ENCODE assay signal across 9 cellular contexts in genomic region chr12:6160049-6160649, GRCh38. TPM values are rescaled to one million over a fixed set of nuclear protein-coding genes. Genes with fewer than 3 reads are reported as not detected.
DNase-seq lines count a peak whose midpoint lies in the region; ATAC-seq, FAIRE-seq and TF ChIP-seq lines count a peak whose summit lies in the region.
"Not testable (repeated sequence)": the region's sequence is repeated elsewhere in the genome, so short reads cannot be mapped to it uniquely, and the experiment has no call there.
"Had no signal": no experiment of that assay in that cellular context is flagged by ENCODE, and none has a peak within 500 bp of the region (broad histone marks: within the 10 kb centered on the region; RNA-seq: fewer than 3 reads in every experiment).

No MANE protein-coding gene starts in this region.

- not testable (repeated sequence) for H3K9ac ChIP-seq in BLaER1 treated with 17β-estradiol and CSF1 and Interleukin-3, amounts not matched to agents 10 nM and 100 nM; IMR-90 (ENCODE audit: low read depth, low read length); H1 (replicated peaks in 1 of 4; ENCODE audit: extremely low read depth in 1 of 4, low read depth in 3 of 4, low read length in 3 of 4); neural progenitor cell

- intact Hi-C loops in IMR-90 (cut with micrococcal nuclease); spleen (cut with DNase I; ENCODE audit: low total_unique reads): not testable (repeated sequence)
- intact Hi-C loops in heart right ventricle (cut with DNase I) = loop anchor here in 1 of 10 donors (10.0 kb wide), 1 partner anchor 85 kb away; no protein-coding TSS in a partner anchor

- peak overlapping the region; percentile 91; the same call in 1 of the 2 replicates for H2AK5ac ChIP-seq in IMR-90 (ENCODE audit: low read depth, low read length)
- not testable (repeated sequence) for H2AK5ac ChIP-seq in H1 (ENCODE audit: low read depth, low read length)

- H3K79me2 ChIP-seq in H1 (ENCODE audit: control insufficient read depth in 1 of 2, insufficient read depth in 2 of 2, low read length in 2 of 2); neural progenitor cell (ENCODE audit: low read depth): not testable (repeated sequence)

- not testable (repeated sequence) for H3K36me3 Mint-ChIP-seq in activated T-helper 17 cell treated with anti-CD3 and anti-CD28 coated beads, Interleukin-2, amount 50 U/mL, for 72 hours (ENCODE audit: low read depth); neural progenitor cell

- not testable (repeated sequence) for H2AFZ ChIP-seq in IMR-90 (replicated peaks; ENCODE audit: low read length, poor library complexity); H1 (ENCODE audit: low read length); neural progenitor cell (replicated peaks)

- CTCF ChIA-PET in IMR-90 (lab: Yijun Ruan, JAX) = not testable (repeated sequence)
- CTCF ChIA-PET in H1 (lab: Charles Lee; ENCODE audit: partially characterized antibody) = interaction anchor here (0.6 to 2.7 kb wide), 11 partner anchors 15 to 127 kb away, joined by 3 to 8 read pairs (median 3); no protein-coding TSS in a partner anchor

- H3K27ac Mint-ChIP-seq in activated T-helper 17 cell treated with anti-CD3 and anti-CD28 coated beads, Interleukin-2, amount 50 U/mL, for 72 hours = peak overlapping the region; percentile 46
- H3K27ac Mint-ChIP-seq in neural progenitor cell = peak overlapping the region; percentile 95

- H3K23me2 ChIP-seq in H1 (ENCODE audit: low read depth, low read length) = not testable (repeated sequence)

- not testable (repeated sequence) for H4K91ac ChIP-seq in IMR-90 (ENCODE audit: insufficient read depth, low read depth, low read length); H1 (replicated peaks; ENCODE audit: insufficient read length, low read length)

- BruUV-seq in IMR-90 (replicated peaks; lab: Mats Ljungman, UMichigan) = not testable (repeated sequence)

- H3K4me2 ChIP-seq in BLaER1 treated with 17β-estradiol and CSF1 and Interleukin-3, amounts not matched to agents 10 nM and 100 nM = peak overlapping the region in 8 of 11 experiments; percentile 15 to 58 (median 48); a peak in 10 of 22 replicates
- H3K4me2 ChIP-seq in IMR-90 (ENCODE audit: low read depth, low read length); H1 (ENCODE audit: insufficient read depth in 1 of 2, low read depth in 2 of 2, low read length in 2 of 2); neural progenitor cell: not testable (repeated sequence)

- not testable (repeated sequence) for FAIRE-seq in H1 (lab: Jason Lieb, UNC)

- H4K8ac ChIP-seq in IMR-90 (ENCODE audit: low read depth in 2 of 2, low read length in 2 of 2) = not testable (repeated sequence)
- peak overlapping the region; percentile 57; the same call in 1 of the 2 replicates for H4K8ac ChIP-seq in H1 (ENCODE audit: extremely low read depth, insufficient read depth, low read length)

- not testable (repeated sequence) for H3K79me1 ChIP-seq in IMR-90 (ENCODE audit: low read depth in 1 of 2, low read length in 2 of 2); H1 (ENCODE audit: low read depth, low read length)

- H3K27me3 ChIP-seq in BLaER1 treated with 17β-estradiol and CSF1 and Interleukin-3, amounts not matched to agents 10 nM and 100 nM; IMR-90 (ENCODE audit: control insufficient read depth, insufficient read depth, low read length); H1 (replicated peaks in 1 of 4; ENCODE audit: control insufficient read depth in 3 of 4, extremely low read depth in 1 of 4, insufficient read depth in 3 of 4, low read length in 3 of 4); neural progenitor cell; spleen (replicated peaks in 1 of 7): not testable (repeated sequence)
- H3K27me3 ChIP-seq in heart right ventricle = peaks cover 0 to 16% (median 0%) of the 10 kb centered on the region in 7 donors

- dilution Hi-C loops in IMR-90 (cut with HindIII; ENCODE audit: low sequenced_read_pairs, unreplicated experiment) = not testable (repeated sequence)

- not testable (repeated sequence) for H3F3A ChIP-seq in neural progenitor cell (ENCODE audit: low read depth)

- not testable (repeated sequence) for TF ChIP-seq POLR2A in IMR-90 (IDR thresholded peaks at IDR 0.05; ENCODE audit: low read depth, low read length); H1 (IDR thresholded peaks at IDR 0.05; ENCODE audit: control extremely low read depth in 1 of 2, low read depth in 2 of 2, low read length in 2 of 2); spleen (IDR thresholded peaks at IDR 0.05)

- peak overlapping the region; percentile 90; the same call in 2 of the 3 replicates for H2BK15ac ChIP-seq in IMR-90 (ENCODE audit: low read depth, low read length)
- not testable (repeated sequence) for H2BK15ac ChIP-seq in H1 (ENCODE audit: low read length)

- H3K14ac ChIP-seq in IMR-90 (replicated peaks; ENCODE audit: low read depth, low read length) = 0 out of 2 replicates have a peak overlapping the region, but pooled peaks have one; percentile 45
- not testable (repeated sequence) for H3K14ac ChIP-seq in H1 (ENCODE audit: insufficient read length)

- H3K9me3 ChIP-seq in BLaER1 treated with 17β-estradiol and CSF1 and Interleukin-3, amounts not matched to agents 10 nM and 100 nM (replicated peaks in 1 of 11) = peaks cover 0 to 20% (median 10%) of the 10 kb centered on the region in 11 experiments; a peak in 15 of 22 replicates
- not testable (repeated sequence) for H3K9me3 ChIP-seq in IMR-90 (ENCODE audit: control insufficient read depth, insufficient read depth, low read length); H1 (ENCODE audit: insufficient read depth in 2 of 2, low read depth in 1 of 2, low read length in 1 of 2); heart right ventricle; neural progenitor cell (ENCODE audit: low read depth); spleen

- in situ Hi-C loops in IMR-90 (cut with MboI; ENCODE audit: low sequenced_read_pairs) = not testable (repeated sequence)

- not testable (repeated sequence) for ATAC-seq in IMR-90 (ENCODE audit: low read depth); activated T-helper 17 cell treated with anti-CD3 and anti-CD28 coated beads, Interleukin-2, amount 50 U/mL, for 72 hours (replicated peaks); heart right ventricle

- H3K9me1 ChIP-seq in IMR-90 (ENCODE audit: insufficient read depth, low read length) = peaks cover 15% of the 10 kb centered on the region

- H3K56ac ChIP-seq in IMR-90 (ENCODE audit: extremely low read depth, insufficient read depth, low read length); H1 (replicated peaks; ENCODE audit: insufficient read length, low read depth, low read length): not testable (repeated sequence)

- WGBS in IMR-90 (ENCODE audit: extremely low coverage in 2 of 2, insufficient read length in 1 of 2), 2 experiments = 97% methylated on average over 5 of the region's 19 CpGs; no CpG with 5 or more reads in 1 of the 2 experiments
- 92% methylated on average over 18 of the region's 19 CpGs; no CpG with 5 or more reads in 1 of the 2 experiments for WGBS in H1 (ENCODE audit: extremely low coverage in 1 of 2, insufficient coverage in 1 of 2, insufficient read length in 1 of 2, insufficient replicate concordance in 2 of 2, low coverage in 1 of 2, low lambda C conversion rate in 2 of 2, missing lambda C conversion rate in 1 of 2), 2 experiments
- WGBS in heart right ventricle, 2 donors = 86 to 92% methylated on average over 19 of the region's 19 CpGs
- WGBS in spleen, 5 donors = 68 to 80% (median 79%) methylated on average over 19 of the region's 19 CpGs

- TF ChIP-seq RAD21 in IMR-90 (IDR thresholded peaks at IDR 0.05; ENCODE audit: low read length); H1 (IDR thresholded peaks at IDR 0.05 in 1 of 2, conservative IDR thresholded peaks at IDR 0.05 in 1 of 2; ENCODE audit: low read depth in 2 of 2, low read length in 2 of 2): not testable (repeated sequence)

- POLR2A ChIA-PET in IMR-90 (lab: Charles Lee; ENCODE audit: unreplicated experiment) = not testable (repeated sequence)
- POLR2A ChIA-PET in H1 (lab: Charles Lee; ENCODE audit: partially characterized antibody) = interaction anchor here (1.1 to 1.5 kb wide), 2 partner anchors 27 to 114 kb away, joined by 3 read pairs; no protein-coding TSS in a partner anchor

- peaks cover 24 to 64% (median 47%) of the 10 kb centered on the region in 10 experiments for H3K4me1 ChIP-seq in BLaER1 treated with 17β-estradiol and CSF1 and Interleukin-3, amounts not matched to agents 10 nM and 100 nM
- H3K4me1 ChIP-seq in IMR-90 (ENCODE audit: control insufficient read depth, insufficient read depth, low read length) (peaks cover 15% of the 10 kb centered on the region), heart right ventricle (peaks cover under 1 to 52% (median 27%) of the 10 kb centered on the region in 9 donors)
- not testable (repeated sequence) for H3K4me1 ChIP-seq in H1 (replicated peaks in 1 of 4; ENCODE audit: control insufficient read depth in 3 of 4, insufficient read depth in 4 of 4, low read length in 3 of 4); neural progenitor cell; spleen

- not testable (repeated sequence) for H3K4me3 Mint-ChIP-seq in activated T-helper 17 cell treated with anti-CD3 and anti-CD28 coated beads, Interleukin-2, amount 50 U/mL, for 72 hours; neural progenitor cell

- not testable (repeated sequence) for H2BK5ac ChIP-seq in IMR-90 (ENCODE audit: low read depth, low read length, poor library complexity, severe bottlenecking); H1 (ENCODE audit: low read depth, low read length)

- not testable (repeated sequence) for TF ChIP-seq EP300 in H1 (IDR thresholded peaks at IDR 0.05; ENCODE audit: borderline replicate concordance in 1 of 2, low read depth in 2 of 2, low read length in 2 of 2)

- not testable (repeated sequence) for H3K4me3 ChIP-seq in BLaER1 treated with 17β-estradiol and CSF1 and Interleukin-3, amounts not matched to agents 10 nM and 100 nM; IMR-90 (ENCODE audit: insufficient read depth, low read depth, low read length); H1 (ENCODE audit: extremely low read depth in 1 of 4, insufficient read depth in 2 of 4, low read depth in 3 of 4, low read length in 4 of 4); heart right ventricle; neural progenitor cell; spleen

- H3K4ac ChIP-seq in IMR-90 (ENCODE audit: low read depth, low read length) = peak overlapping the region; percentile 92
- not testable (repeated sequence) for H3K4ac ChIP-seq in H1 (replicated peaks; ENCODE audit: insufficient read length, low read depth, low read length)

- not testable (repeated sequence) for DNase-seq in IMR-90; H1 (ENCODE audit: low read depth in 1 of 2, low spot score in 2 of 2); heart right ventricle; neural progenitor cell (ENCODE audit: low spot score)
- DNase-seq in mesenteric fat pad (ENCODE audit: low spot score) (peak; percentile 65), spleen (peak; percentile 24)

- H3K36me3 ChIP-seq in BLaER1 treated with 17β-estradiol and CSF1 and Interleukin-3, amounts not matched to agents 10 nM and 100 nM; IMR-90 (ENCODE audit: control insufficient read depth, insufficient read depth, low read length); H1 (ENCODE audit: control insufficient read depth in 2 of 4, insufficient read depth in 4 of 4, low read length in 3 of 4); heart right ventricle; neural progenitor cell; spleen: not testable (repeated sequence)

- not testable (repeated sequence) for H4K20me1 ChIP-seq in BLaER1 treated with 17β-estradiol and CSF1 and Interleukin-3, amounts not matched to agents 10 nM and 100 nM; IMR-90 (ENCODE audit: insufficient read depth, low read length); H1 (replicated peaks in 1 of 2; ENCODE audit: control insufficient read depth in 1 of 2, insufficient read depth in 2 of 2, low read length in 2 of 2); neural progenitor cell (ENCODE audit: low read depth)

- H3K27ac ChIP-seq in BLaER1 treated with 17β-estradiol and CSF1 and Interleukin-3, amounts not matched to agents 10 nM and 100 nM = peak overlapping the region in 4 of 11 experiments; percentile 15 to 44 (median 42); a peak in 6 of 22 replicates
- not testable (repeated sequence) for H3K27ac ChIP-seq in IMR-90 (ENCODE audit: insufficient read depth, low read length); H1 (ENCODE audit: low read depth, low read length); neural progenitor cell; spleen
- peak overlapping the region in 6 of 10 donors; percentile 32 to 77 (median 70) for H3K27ac ChIP-seq in heart right ventricle

- not testable (repeated sequence) for H3K4me1 Mint-ChIP-seq in activated T-helper 17 cell treated with anti-CD3 and anti-CD28 coated beads, Interleukin-2, amount 50 U/mL, for 72 hours
- H3K4me1 Mint-ChIP-seq in neural progenitor cell = peaks cover 18% of the 10 kb centered on the region

- peak overlapping the region; percentile 86; the same call in 1 of the 2 replicates for H2BK20ac ChIP-seq in IMR-90 (ENCODE audit: low read depth, low read length)
- H2BK20ac ChIP-seq in H1 (ENCODE audit: low read length) = not testable (repeated sequence)

- H2AK9ac ChIP-seq in IMR-90 (replicated peaks; ENCODE audit: low read depth, low read length, poor library complexity) = peak overlapping the region; percentile 1

- H3K18ac ChIP-seq in IMR-90 (ENCODE audit: low read depth, low read length); H1 (ENCODE audit: extremely low read depth, low read length): not testable (repeated sequence)

- TF ChIP-seq CTCF in IMR-90 (conservative IDR thresholded peaks at IDR 0.05; ENCODE audit: low read depth, low read length); H1 (IDR thresholded peaks at IDR 0.05; ENCODE audit: control extremely low read depth in 1 of 3, insufficient read depth in 1 of 3, low read depth in 1 of 3, low read length in 3 of 3); heart right ventricle (IDR thresholded peaks at IDR 0.05); neural progenitor cell (IDR thresholded peaks at IDR 0.05); spleen (IDR thresholded peaks at IDR 0.05 in 8 of 11, conservative IDR thresholded peaks at IDR 0.05 in 3 of 11): not testable (repeated sequence)

- H2BK120ac ChIP-seq in IMR-90 (ENCODE audit: low read depth, low read length) = peak overlapping the region; percentile 93; the same call in 1 of the 2 replicates
- H2BK120ac ChIP-seq in H1 (replicated peaks; ENCODE audit: low read depth, low read length) = not testable (repeated sequence)

- H3K9me3 Mint-ChIP-seq in activated T-helper 17 cell treated with anti-CD3 and anti-CD28 coated beads, Interleukin-2, amount 50 U/mL, for 72 hours; neural progenitor cell: not testable (repeated sequence)

- H2BK12ac ChIP-seq in H1 (ENCODE audit: low read depth, low read length) = not testable (repeated sequence)

- H3K27me3 Mint-ChIP-seq in activated T-helper 17 cell treated with anti-CD3 and anti-CD28 coated beads, Interleukin-2, amount 50 U/mL, for 72 hours = peaks cover 16% of the 10 kb centered on the region
- not testable (repeated sequence) for H3K27me3 Mint-ChIP-seq in neural progenitor cell (ENCODE audit: insufficient read depth, low read depth)

- not testable (repeated sequence) for H3K23ac ChIP-seq in IMR-90 (ENCODE audit: low read depth, low read length); H1 (ENCODE audit: insufficient read length)

- H4K5ac ChIP-seq in IMR-90 (ENCODE audit: low read depth, low read length); H1 (ENCODE audit: insufficient read length, low read depth, low read length): not testable (repeated sequence)

RNA-seq across cellular contexts. Expression of gene VWF, which starts 35.7 kb away (rescaled TPM):
- total RNA-seq in IMR-90 (2012; rRNA removed) = under 0.01 TPM in 2 replicates
- polyA plus RNA-seq in IMR-90 (2012; rRNA removed) = 0.09 and 0.10 TPM in 2 replicates
- 0.04 and 0.11 TPM in 2 replicates for polyA plus RNA-seq in IMR-90 (2012; cell fraction: cytosol; rRNA removed)
- 0.14 and 0.34 TPM in 2 replicates for polyA plus RNA-seq in IMR-90 (2012; cell fraction: nucleus; rRNA removed; ENCODE audit: low replicate concordance)
- under 1 TPM; 0.04 to 0.08 TPM for total RNA-seq in activated T-helper 17 cell treated with anti-CD3 and anti-CD28 coated beads, Interleukin-2, amount 50 U/mL, for 72 hours
- total RNA-seq in H1 (2021; fragmentation: NEBNext Ultra II Directional; extraction: Animal tissue kit (Norgen Biotek cat#: 25700)) = 0.60 and 0.63 TPM in 2 replicates
- polyA plus RNA-seq in H1 (2011; rRNA removed) = 0.39 and 0.67 TPM in 2 replicates
- polyA plus RNA-seq in H1 (2011; cell fraction: cytosol; rRNA removed) = 0.40 TPM
- 1.1 TPM for polyA plus RNA-seq in H1 (2011; cell fraction: nucleus; rRNA removed)
- polyA plus RNA-seq in H1 (2012, experiment 1 of 2) = 0.54 to 0.73 TPM (median 0.56 TPM) in 4 replicates
- 0.18 TPM for polyA plus RNA-seq in H1 (2012, experiment 2 of 2)
- polyA plus RNA-seq in H1 (2013, experiment 1 of 2) = 0.28 TPM
- 0.17 TPM for polyA plus RNA-seq in H1 (2013, experiment 2 of 2)
- polyA minus RNA-seq in H1 (2011; rRNA and poly(A)+ RNA removed) = 1.2 and 1.5 TPM in 2 replicates
- polyA minus RNA-seq in H1 (2011; cell fraction: cytosol; rRNA and poly(A)+ RNA removed) = 0.37 TPM
- polyA minus RNA-seq in H1 (2011; cell fraction: nucleus; rRNA and poly(A)+ RNA removed) = 1.7 TPM
- total RNA-seq in heart right ventricle = 100 to 1,000 TPM; 163 to 480 (median 275) TPM
- 100 to 1,000 TPM; 104 to 254 TPM for polyA plus RNA-seq in heart right ventricle
- total RNA-seq in mesenteric fat pad = 733 TPM
- 8.0 and 11.3 TPM in 2 replicates for total RNA-seq in neural progenitor cell (ENCODE audit: low replicate concordance)
- 100 to 1,000 TPM; 272 to 957 (median 395) TPM for total RNA-seq in spleen
- polyA plus RNA-seq in spleen = 10 to 100 TPM; 12.9 to 38.6 (median 15.5) TPM
- polyA plus RNA-seq: CD8-positive, alpha-beta memory T cell had no signal

RNA-seq across cellular contexts. Expression of gene CD9, which starts 40.1 kb away (rescaled TPM):
- total RNA-seq in IMR-90 (2012; rRNA removed) (48.8 and 70.0 TPM in 2 replicates), heart right ventricle (10 to 100 TPM; 24.8 to 70.4 (median 52.8) TPM), mesenteric fat pad (57.7 TPM), neural progenitor cell (ENCODE audit: low replicate concordance) (3.1 and 3.6 TPM in 2 replicates), spleen (100 to 1,000 TPM in 1 of 7 donors, 10 to 100 TPM in 6; 50.0 to 113 (median 75.7) TPM)
- polyA plus RNA-seq in IMR-90 (2012; rRNA removed) (69.1 and 70.9 TPM in 2 replicates), H1 (2011; rRNA removed) (173 and 319 TPM in 2 replicates), heart right ventricle (100 to 1,000 TPM in 1 of 2 donors, 10 to 100 TPM in 1; 52.3 to 109 TPM), spleen (10 to 100 TPM; 16.2 to 87.4 (median 50.6) TPM)
- 50.1 and 55.3 TPM in 2 replicates for polyA plus RNA-seq in IMR-90 (2012; cell fraction: cytosol; rRNA removed)
- polyA plus RNA-seq in IMR-90 (2012; cell fraction: nucleus; rRNA removed; ENCODE audit: low replicate concordance) = 19.2 and 35.5 TPM in 2 replicates
- 1 to 10 TPM in 1 of 2 donors, under 1 TPM in 1; 0.76 to 1.6 TPM for total RNA-seq in activated T-helper 17 cell treated with anti-CD3 and anti-CD28 coated beads, Interleukin-2, amount 50 U/mL, for 72 hours
- 164 and 168 TPM in 2 replicates for total RNA-seq in H1 (2021; fragmentation: NEBNext Ultra II Directional; extraction: Animal tissue kit (Norgen Biotek cat#: 25700))
- 270 TPM for polyA plus RNA-seq in H1 (2011; cell fraction: cytosol; rRNA removed)
- polyA plus RNA-seq in H1 (2011; cell fraction: nucleus; rRNA removed) = 124 TPM
- 202 to 227 TPM (median 219 TPM) in 4 replicates for polyA plus RNA-seq in H1 (2012, experiment 1 of 2)
- 250 TPM for polyA plus RNA-seq in H1 (2012, experiment 2 of 2)
- polyA plus RNA-seq in H1 (2013, experiment 1 of 2) = 461 TPM
- polyA plus RNA-seq in H1 (2013, experiment 2 of 2) = 438 TPM
- 187 and 223 TPM in 2 replicates for polyA minus RNA-seq in H1 (2011; rRNA and poly(A)+ RNA removed)
- polyA minus RNA-seq in H1 (2011; cell fraction: cytosol; rRNA and poly(A)+ RNA removed) = 121 TPM
- polyA minus RNA-seq in H1 (2011; cell fraction: nucleus; rRNA and poly(A)+ RNA removed) = 81.6 TPM

Comparison
In these comparisons a context has a peak if more than half of its experiments do, and no peak if none do; other contexts are left out.
1. RNA of gene VWF, which starts 35.7 kb away (total RNA-seq): 733 TPM in mesenteric fat pad (single experiment), 272 to 957 TPM in spleen and 163 to 480 TPM in heart right ventricle; 8.0 to 11.3 TPM in neural progenitor cell, 0.60 to 0.63 TPM in H1, 0.04 to 0.08 TPM in activated T-helper 17 cell treated with anti-CD3 and anti-CD28 coated beads, Interleukin-2, amount 50 U/mL, for 72 hours and under 0.01 TPM in IMR-90; every median in the first group is over 10 times any median in the second.